ENCODE assay signal across 2 cellular contexts in the genomic region with DNA sequence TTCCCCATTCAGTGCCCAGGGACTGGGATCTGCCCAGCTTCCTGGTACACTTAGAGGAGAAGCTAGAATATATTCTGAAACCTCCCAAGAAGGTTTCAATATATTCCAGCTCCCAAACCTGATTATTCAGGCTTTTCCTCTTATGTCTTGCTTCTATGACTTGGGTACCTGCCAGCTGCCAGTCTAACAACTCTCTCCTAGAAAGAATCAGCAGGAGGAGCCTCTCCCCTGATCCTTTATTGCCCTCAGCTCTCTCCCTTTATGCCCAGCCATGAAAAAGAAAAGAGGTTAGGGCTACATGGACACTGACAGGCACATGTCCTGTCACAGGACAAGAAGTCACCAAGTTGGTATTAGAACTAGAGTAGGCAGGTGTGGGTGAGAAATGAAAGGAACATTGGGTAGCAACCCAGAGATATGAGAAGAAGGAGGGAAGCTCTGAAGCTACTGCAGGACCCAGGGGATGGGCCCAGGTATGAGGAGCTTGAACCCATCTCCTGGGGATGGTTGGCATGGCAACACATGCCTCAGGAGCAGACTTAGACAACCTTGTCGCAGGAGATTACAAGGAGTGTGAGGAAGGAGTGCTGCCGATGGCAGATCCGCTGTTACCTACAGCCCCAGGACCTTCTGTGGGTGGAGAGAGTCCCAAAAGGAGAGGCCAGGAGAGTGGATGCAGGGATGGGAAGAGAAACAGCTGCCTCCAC.
TF ChIP-seq lines count a peak whose summit lies in the region.

No MANE protein-coding gene starts in this region.

TF ChIP-seq in IMR-90, 13 proteins besides CTCF, POLR2A, EP300 and RAD21:
- TF ChIP-seq CEBPB (IDR thresholded peaks at IDR 0.05; ENCODE audit: low read depth, low read length) (no peak), RCOR1 (IDR thresholded peaks at IDR 0.05; ENCODE audit: insufficient replicate concordance, low read length) (no peak)

TF ChIP-seq in K562, 482 proteins besides CTCF, POLR2A, EP300 and RAD21:
- TF ChIP-seq RFX1 (IDR thresholded peaks at IDR 0.05), result peak; percentile 75; the same call in 1 of the 2 replicates
- TF ChIP-seq ZNF224 (CRISPR knock-in tag; IDR thresholded peaks at IDR 0.05), result no peak
- no peak for TF ChIP-seq ZNF134 (CRISPR knock-in tag; conservative IDR thresholded peaks at IDR 0.05)
